Comparison of ENCODE assay signal across 22 cellular contexts in genomic region chr17:80482555-80483308, GRCh38. TPM values are rescaled to one million over a fixed set of nuclear protein-coding genes. Genes with fewer than 3 reads are reported as not detected.
"Had no signal": no experiment of that assay in that cellular context is flagged by ENCODE, and none has a peak within 500 bp of the region (broad histone marks: within the 10 kb centered on the region; RNA-seq: fewer than 3 reads in every experiment).

No MANE protein-coding gene starts in this region.

- H3K9me3 ChIP-seq: adrenal gland, colonic mucosa, right atrium auricular region, suprapubic skin, upper lobe of right lung had no signal

- H3K4me3 Mint-ChIP-seq: activated CD4-positive, alpha-beta memory T cell treated with anti-CD3 and anti-CD28 coated beads, Interleukin-2, amount 10 ng/mL, durations not matched to agents 7 days and 5 days; activated CD4-positive, alpha-beta T cell treated with anti-CD3 and anti-CD28 coated beads for 36 hours; activated naive CD4-positive, alpha-beta T cell treated with anti-CD3 and anti-CD28 coated beads, Interleukin-2, amount 50 U/mL, for 24 hours; activated T-cell treated with anti-CD3 and anti-CD28 coated beads, Interleukin-2, amount 50 U/mL, for 4 hours; natural killer cell; T-helper 17 cell had no signal

- H3K36me3 Mint-ChIP-seq: natural killer cell had no signal

- H3K27ac ChIP-seq: adrenal gland, colonic mucosa, esophagus muscularis mucosa, hepatocyte, right atrium auricular region, skin epidermis, suprapubic skin, upper lobe of right lung had no signal

- H3K27ac Mint-ChIP-seq: activated CD4-positive, alpha-beta memory T cell treated with anti-CD3 and anti-CD28 coated beads, Interleukin-2, amount 10 ng/mL, durations not matched to agents 7 days and 5 days; activated CD4-positive, alpha-beta T cell treated with anti-CD3 and anti-CD28 coated beads for 36 hours; activated naive CD4-positive, alpha-beta T cell treated with anti-CD3 and anti-CD28 coated beads, Interleukin-2, amount 50 U/mL, for 24 hours; natural killer cell; progenitor cell of endocrine pancreas; T-helper 17 cell had no signal

- ATAC-seq: activated CD4-positive, alpha-beta T cell treated with anti-CD3 and anti-CD28 coated beads for 36 hours; activated T-cell treated with anti-CD3 and anti-CD28 coated beads, Interleukin-2, amount 50 U/mL, for 4 hours; left lobe of liver; natural killer cell; stimulated activated naive CD8-positive, alpha-beta T cell treated with anti-CD3 and anti-CD28 coated beads, Interleukin-15, Interleukin-2, amounts not matched to agents 100 U/mL and 50 U/mL, for 24 hours; T-helper 17 cell; upper lobe of right lung had no signal

- H3K4me3 ChIP-seq: adrenal gland, colonic mucosa, esophagus muscularis mucosa, hepatocyte, right atrium auricular region, skin epidermis, suprapubic skin, upper lobe of right lung had no signal

- H2AFZ ChIP-seq: hepatocyte had no signal

- H3K9me3 Mint-ChIP-seq: activated CD4-positive, alpha-beta memory T cell treated with anti-CD3 and anti-CD28 coated beads, Interleukin-2, amount 10 ng/mL, durations not matched to agents 7 days and 5 days; activated naive CD4-positive, alpha-beta T cell treated with anti-CD3 and anti-CD28 coated beads, Interleukin-2, amount 50 U/mL, for 24 hours; activated T-cell treated with anti-CD3 and anti-CD28 coated beads, Interleukin-2, amount 50 U/mL, for 4 hours; natural killer cell had no signal

- H3K4me2 ChIP-seq: hepatocyte had no signal

- H3K36me3 ChIP-seq: adrenal gland, colonic mucosa, esophagus muscularis mucosa, right atrium auricular region, suprapubic skin, upper lobe of right lung had no signal

- DNase-seq: activated CD4-positive, alpha-beta memory T cell treated with anti-CD3 and anti-CD28 coated beads, Interleukin-2, amount 10 ng/mL, durations not matched to agents 7 days and 5 days; activated CD4-positive, alpha-beta T cell treated with anti-CD3 and anti-CD28 coated beads for 36 hours; activated effector memory CD4-positive, alpha-beta T cell treated with anti-CD3 and anti-CD28 coated beads, Interleukin-2, amount 50 U/mL, for 16 hours; activated T-cell treated with anti-CD3 and anti-CD28 coated beads, Interleukin-2, amount 50 U/mL, for 4 hours; adrenal gland; colonic mucosa; islet precursor cell; natural killer cell; nucleus accumbens; stimulated activated CD4-positive, alpha-beta T cell treated with anti-CD3 and anti-CD28 coated beads, Interleukin-4, amount 100 ng/mL, for 4 hours; stimulated activated CD8-positive, alpha-beta memory T cell treated with anti-CD3 and anti-CD28 coated beads, Interleukin-4, amount 100 ng/mL, for 48 hours; stimulated activated naive CD8-positive, alpha-beta T cell treated with anti-CD3 and anti-CD28 coated beads, Interleukin-15, Interleukin-2, amounts not matched to agents 100 U/mL and 50 U/mL, for 24 hours; T-helper 17 cell; upper lobe of right lung had no signal

RNA-seq across cellular contexts. Expression of gene NPTX1, which starts 6.3 kb away (rescaled TPM):
- total RNA-seq: progenitor cell of endocrine pancreas, right atrium auricular region had no signal
